Comparison of ENCODE assay signal across 1 cellular context in the genomic region with DNA sequence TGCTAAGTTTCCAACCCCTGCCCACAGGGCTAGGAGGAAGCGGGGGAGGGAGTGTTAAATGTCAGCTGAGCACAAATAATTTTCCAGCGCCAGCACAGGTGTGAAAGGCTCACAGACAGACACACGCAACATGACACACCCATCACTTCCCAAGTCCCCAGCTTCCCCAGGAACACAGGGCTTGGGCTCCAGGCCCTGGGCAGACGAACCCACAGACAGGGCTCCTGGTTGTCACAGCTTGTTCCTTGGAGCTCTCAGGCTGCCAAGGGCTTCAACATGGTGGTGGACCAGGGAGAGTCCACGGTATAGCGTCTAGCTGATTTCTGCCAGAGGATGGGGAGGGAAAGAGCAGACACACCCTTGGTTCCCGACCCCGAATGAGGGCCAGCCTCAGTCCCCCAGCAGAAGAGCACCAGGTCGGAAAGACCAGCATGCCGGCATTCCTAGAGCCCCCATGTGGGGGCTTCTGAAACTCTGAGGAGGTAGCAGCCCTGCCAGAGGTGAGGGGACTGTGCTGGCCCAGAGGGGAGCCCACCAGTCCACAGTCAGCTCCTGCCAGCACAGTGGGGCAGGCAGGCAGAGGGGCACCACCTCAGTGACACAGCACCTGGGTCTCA.
TF ChIP-seq lines count a peak whose summit lies in the region.

No MANE protein-coding gene starts in this region.

TF ChIP-seq in GM12878, 131 proteins besides CTCF, POLR2A, EP300 and RAD21:
- TF ChIP-seq, protein P1, sequence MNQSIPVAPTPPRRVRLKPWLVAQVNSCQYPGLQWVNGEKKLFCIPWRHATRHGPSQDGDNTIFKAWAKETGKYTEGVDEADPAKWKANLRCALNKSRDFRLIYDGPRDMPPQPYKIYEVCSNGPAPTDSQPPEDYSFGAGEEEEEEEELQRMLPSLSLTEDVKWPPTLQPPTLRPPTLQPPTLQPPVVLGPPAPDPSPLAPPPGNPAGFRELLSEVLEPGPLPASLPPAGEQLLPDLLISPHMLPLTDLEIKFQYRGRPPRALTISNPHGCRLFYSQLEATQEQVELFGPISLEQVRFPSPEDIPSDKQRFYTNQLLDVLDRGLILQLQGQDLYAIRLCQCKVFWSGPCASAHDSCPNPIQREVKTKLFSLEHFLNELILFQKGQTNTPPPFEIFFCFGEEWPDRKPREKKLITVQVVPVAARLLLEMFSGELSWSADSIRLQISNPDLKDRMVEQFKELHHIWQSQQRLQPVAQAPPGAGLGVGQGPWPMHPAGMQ (IDR thresholded peaks at IDR 0.05; ENCODE audit: borderline replicate concordance) = no peak
- TF ChIP-seq RB1 (IDR thresholded peaks at IDR 0.05; ENCODE audit: borderline replicate concordance) (no peak), MYB (IDR thresholded peaks at IDR 0.05; ENCODE audit: borderline replicate concordance, low read depth, low read length) (peak; percentile 15; the same call in 1 of the 2 replicates), SREBF2 (IDR thresholded peaks at IDR 0.05; ENCODE audit: low read length) (no peak), POU2F2 (IDR thresholded peaks at IDR 0.05; ENCODE audit: borderline replicate concordance, low read depth, low read length) (peak; percentile 69; the same call in 1 of the 3 replicates), NR2C2 (IDR thresholded peaks at IDR 0.05; ENCODE audit: borderline replicate concordance, control insufficient read depth, insufficient read length, low read depth) (no peak), POLR2AphosphoS5 (IDR thresholded peaks at IDR 0.05; ENCODE audit: low read length) (peak; percentile 41), SMAD1 (IDR thresholded peaks at IDR 0.05; ENCODE audit: low read depth, partially characterized antibody) (peak; percentile 96), RUNX3 (IDR thresholded peaks at IDR 0.05; ENCODE audit: low read length) (no peak), MXI1 (IDR thresholded peaks at IDR 0.05; ENCODE audit: low read depth, low read length) (peak; percentile 67), POLR2AphosphoS2 (IDR thresholded peaks at IDR 0.05; ENCODE audit: low read depth, low read length) (peak; percentile 2), WRNIP1 (IDR thresholded peaks at IDR 0.05; ENCODE audit: borderline replicate concordance, low read depth, low read length) (0 out of 2 replicates have a peak, but pooled peaks have one; percentile 30), BMI1 (IDR thresholded peaks at IDR 0.05; ENCODE audit: borderline replicate concordance) (0 out of 2 replicates have a peak, but pooled peaks have one; percentile 9), CHD1 (IDR thresholded peaks at IDR 0.05; ENCODE audit: low read depth, low read length) (0 out of 2 replicates have a peak, but pooled peaks have one; percentile 81), IKZF1 (conservative IDR thresholded peaks at IDR 0.05) (no peak), ZSCAN29 (IDR thresholded peaks at IDR 0.05) (no peak; the same call in 1 of the 2 replicates), HCFC1 (IDR thresholded peaks at IDR 0.05; ENCODE audit: low read length) (no peak), RELA (IDR thresholded peaks at IDR 0.05; ENCODE audit: borderline replicate concordance, partially characterized antibody) (peak; percentile 21), ASH2L (IDR thresholded peaks at IDR 0.05; ENCODE audit: borderline replicate concordance, low read depth) (no peak), EGR1 (IDR thresholded peaks at IDR 0.05; ENCODE audit: borderline replicate concordance in 1 of 2, low read depth in 2 of 2, low read length in 2 of 2) (0 out of 3 replicates have a peak, but pooled peaks of 1 of the 2 experiments have one; percentile 16)
- TF ChIP-seq, protein P2, sequence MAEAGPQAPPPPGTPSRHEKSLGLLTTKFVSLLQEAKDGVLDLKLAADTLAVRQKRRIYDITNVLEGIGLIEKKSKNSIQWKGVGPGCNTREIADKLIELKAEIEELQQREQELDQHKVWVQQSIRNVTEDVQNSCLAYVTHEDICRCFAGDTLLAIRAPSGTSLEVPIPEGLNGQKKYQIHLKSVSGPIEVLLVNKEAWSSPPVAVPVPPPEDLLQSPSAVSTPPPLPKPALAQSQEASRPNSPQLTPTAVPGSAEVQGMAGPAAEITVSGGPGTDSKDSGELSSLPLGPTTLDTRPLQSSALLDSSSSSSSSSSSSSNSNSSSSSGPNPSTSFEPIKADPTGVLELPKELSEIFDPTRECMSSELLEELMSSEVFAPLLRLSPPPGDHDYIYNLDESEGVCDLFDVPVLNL (IDR thresholded peaks at IDR 0.05; ENCODE audit: low read depth, low read length) = no peak
- TF ChIP-seq, protein P3, sequence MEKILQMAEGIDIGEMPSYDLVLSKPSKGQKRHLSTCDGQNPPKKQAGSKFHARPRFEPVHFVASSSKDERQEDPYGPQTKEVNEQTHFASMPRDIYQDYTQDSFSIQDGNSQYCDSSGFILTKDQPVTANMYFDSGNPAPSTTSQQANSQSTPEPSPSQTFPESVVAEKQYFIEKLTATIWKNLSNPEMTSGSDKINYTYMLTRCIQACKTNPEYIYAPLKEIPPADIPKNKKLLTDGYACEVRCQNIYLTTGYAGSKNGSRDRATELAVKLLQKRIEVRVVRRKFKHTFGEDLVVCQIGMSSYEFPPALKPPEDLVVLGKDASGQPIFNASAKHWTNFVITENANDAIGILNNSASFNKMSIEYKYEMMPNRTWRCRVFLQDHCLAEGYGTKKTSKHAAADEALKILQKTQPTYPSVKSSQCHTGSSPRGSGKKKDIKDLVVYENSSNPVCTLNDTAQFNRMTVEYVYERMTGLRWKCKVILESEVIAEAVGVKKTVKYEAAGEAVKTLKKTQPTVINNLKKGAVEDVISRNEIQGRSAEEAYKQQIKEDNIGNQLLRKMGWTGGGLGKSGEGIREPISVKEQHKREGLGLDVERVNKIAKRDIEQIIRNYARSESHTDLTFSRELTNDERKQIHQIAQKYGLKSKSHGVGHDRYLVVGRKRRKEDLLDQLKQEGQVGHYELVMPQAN (conservative IDR thresholded peaks at IDR 0.05) = peak; percentile 47
- TF ChIP-seq, protein P4, sequence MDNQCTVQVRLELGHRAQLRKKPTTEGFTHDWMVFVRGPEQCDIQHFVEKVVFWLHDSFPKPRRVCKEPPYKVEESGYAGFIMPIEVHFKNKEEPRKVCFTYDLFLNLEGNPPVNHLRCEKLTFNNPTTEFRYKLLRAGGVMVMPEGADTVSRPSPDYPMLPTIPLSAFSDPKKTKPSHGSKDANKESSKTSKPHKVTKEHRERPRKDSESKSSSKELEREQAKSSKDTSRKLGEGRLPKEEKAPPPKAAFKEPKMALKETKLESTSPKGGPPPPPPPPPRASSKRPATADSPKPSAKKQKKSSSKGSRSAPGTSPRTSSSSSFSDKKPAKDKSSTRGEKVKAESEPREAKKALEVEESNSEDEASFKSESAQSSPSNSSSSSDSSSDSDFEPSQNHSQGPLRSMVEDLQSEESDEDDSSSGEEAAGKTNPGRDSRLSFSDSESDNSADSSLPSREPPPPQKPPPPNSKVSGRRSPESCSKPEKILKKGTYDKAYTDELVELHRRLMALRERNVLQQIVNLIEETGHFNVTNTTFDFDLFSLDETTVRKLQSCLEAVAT (IDR thresholded peaks at IDR 0.05) = peak; percentile 39
- TF ChIP-seq, protein P5, sequence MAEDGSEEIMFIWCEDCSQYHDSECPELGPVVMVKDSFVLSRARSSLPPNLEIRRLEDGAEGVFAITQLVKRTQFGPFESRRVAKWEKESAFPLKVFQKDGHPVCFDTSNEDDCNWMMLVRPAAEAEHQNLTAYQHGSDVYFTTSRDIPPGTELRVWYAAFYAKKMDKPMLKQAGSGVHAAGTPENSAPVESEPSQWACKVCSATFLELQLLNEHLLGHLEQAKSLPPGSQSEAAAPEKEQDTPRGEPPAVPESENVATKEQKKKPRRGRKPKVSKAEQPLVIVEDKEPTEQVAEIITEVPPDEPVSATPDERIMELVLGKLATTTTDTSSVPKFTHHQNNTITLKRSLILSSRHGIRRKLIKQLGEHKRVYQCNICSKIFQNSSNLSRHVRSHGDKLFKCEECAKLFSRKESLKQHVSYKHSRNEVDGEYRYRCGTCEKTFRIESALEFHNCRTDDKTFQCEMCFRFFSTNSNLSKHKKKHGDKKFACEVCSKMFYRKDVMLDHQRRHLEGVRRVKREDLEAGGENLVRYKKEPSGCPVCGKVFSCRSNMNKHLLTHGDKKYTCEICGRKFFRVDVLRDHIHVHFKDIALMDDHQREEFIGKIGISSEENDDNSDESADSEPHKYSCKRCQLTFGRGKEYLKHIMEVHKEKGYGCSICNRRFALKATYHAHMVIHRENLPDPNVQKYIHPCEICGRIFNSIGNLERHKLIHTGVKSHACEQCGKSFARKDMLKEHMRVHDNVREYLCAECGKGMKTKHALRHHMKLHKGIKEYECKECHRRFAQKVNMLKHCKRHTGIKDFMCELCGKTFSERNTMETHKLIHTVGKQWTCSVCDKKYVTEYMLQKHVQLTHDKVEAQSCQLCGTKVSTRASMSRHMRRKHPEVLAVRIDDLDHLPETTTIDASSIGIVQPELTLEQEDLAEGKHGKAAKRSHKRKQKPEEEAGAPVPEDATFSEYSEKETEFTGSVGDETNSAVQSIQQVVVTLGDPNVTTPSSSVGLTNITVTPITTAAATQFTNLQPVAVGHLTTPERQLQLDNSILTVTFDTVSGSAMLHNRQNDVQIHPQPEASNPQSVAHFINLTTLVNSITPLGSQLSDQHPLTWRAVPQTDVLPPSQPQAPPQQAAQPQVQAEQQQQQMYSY (CRISPR knock-in tag; IDR thresholded peaks at IDR 0.05) = peak; percentile 2; the same call in 1 of the 2 replicates
